Comparison of ENCODE assay signal across 1 cellular context in genomic region chrX:139933904-139934303, GRCh38.
TF ChIP-seq lines count a peak whose summit lies in the region.

No MANE protein-coding gene starts in this region.

TF ChIP-seq in SK-N-SH, 30 proteins besides CTCF, POLR2A, EP300 and RAD21 (continued from another document):
- no peak for TF ChIP-seq REST (IDR thresholded peaks at IDR 0.05; ENCODE audit: low read depth, low read length)
